Comparison of ENCODE assay signal across 11 cellular contexts in the genomic region with DNA sequence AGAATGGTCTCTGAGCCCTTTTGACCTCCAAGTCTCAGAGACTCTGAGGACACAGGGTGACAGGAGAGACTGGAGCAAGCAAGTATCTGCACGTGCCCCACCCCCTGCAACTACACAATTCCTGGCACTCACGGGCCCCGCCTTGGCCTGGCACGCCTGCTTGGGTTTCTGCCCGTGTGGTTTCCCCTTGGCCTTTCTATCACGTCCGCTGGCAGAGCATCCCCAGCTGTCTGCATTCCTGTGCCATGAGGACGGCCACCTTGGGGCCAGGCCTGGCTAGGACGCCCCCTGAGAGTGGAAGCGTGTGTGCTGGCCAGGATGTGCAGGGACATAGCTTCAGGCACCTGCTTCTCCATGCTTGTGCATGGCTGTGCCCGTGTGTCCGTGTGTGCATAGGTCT. TPM values are rescaled to one million over a fixed set of nuclear protein-coding genes. Genes with fewer than 3 reads are reported as not detected.
DNase-seq lines count a peak whose midpoint lies in the region; ATAC-seq and TF ChIP-seq lines count a peak whose summit lies in the region.
"Had no signal": no experiment of that assay in that cellular context is flagged by ENCODE, and none has a peak within 500 bp of the region (broad histone marks: within the 10 kb centered on the region; RNA-seq: fewer than 3 reads in every experiment).

No MANE protein-coding gene starts in this region.

- TF ChIP-seq POLR2A in gastrocnemius medialis (IDR thresholded peaks at IDR 0.05): peak in 1 of 2 donors; percentile 37

- H3K27me3 Mint-ChIP-seq in stimulated activated naive B cell treated with anti-CD40 and anti-IgM and Interleukin-4, amounts not matched to agents 10 μg/mL and 1 μg/mL and 100 μg/mL, for 72 hours: peaks cover 22 to 27% of the 10 kb centered on the region in 2 donors

- peak; percentile 38 for DNase-seq in GM04503 (ENCODE audit: low read depth)
- DNase-seq in SJSA1 (ENCODE audit: low read depth in 1 of 2, low spot score in 2 of 2): peak; percentile 70 to 79
- DNase-seq in Right ventricle myocardium superior: peak; percentile 88
- DNase-seq in gastrocnemius medialis: peak; percentile 78 to 93
- DNase-seq in medulla oblongata (ENCODE audit: extremely low spot score): no peak
- no peak for DNase-seq in stimulated activated naive B cell treated with anti-CD40 and anti-IgM and Interleukin-4, amounts not matched to agents 10 μg/mL and 1 μg/mL and 100 μg/mL, for 72 hours
- no peak for DNase-seq in stimulated activated naive CD8-positive, alpha-beta T cell treated with anti-CD3 and anti-CD28 coated beads, Interleukin-15, Interleukin-2, amounts not matched to agents 100 U/mL and 50 U/mL, for 24 hours
- DNase-seq: activated CD4-positive, CD25-positive, alpha-beta regulatory T cell; NCI-H524 treated with DMSO at 0.1 percent for 48 hours; stimulated activated CD4-positive, alpha-beta T cell treated with anti-CD3 and anti-CD28 coated beads, Interleukin-12 subunit alpha, Interleukin-12 subunit beta, amount 100 ng/mL, for 4 hours had no signal

- H3K4me3 ChIP-seq in SJSA1: no peak overlapping the region
- H3K4me3 ChIP-seq in gastrocnemius medialis: no peak overlapping the region

- H3K36me3 ChIP-seq in SJSA1 (peaks cover 76% of the 10 kb centered on the region), gastrocnemius medialis (no peaks in the 10 kb centered on the region)

- no peaks in the 10 kb centered on the region for H3K9me3 Mint-ChIP-seq in stimulated activated naive B cell treated with anti-CD40 and anti-IgM and Interleukin-4, amounts not matched to agents 10 μg/mL and 1 μg/mL and 100 μg/mL, for 72 hours

- no peaks in the 10 kb centered on the region for H3K36me3 Mint-ChIP-seq in stimulated activated naive B cell treated with anti-CD40 and anti-IgM and Interleukin-4, amounts not matched to agents 10 μg/mL and 1 μg/mL and 100 μg/mL, for 72 hours

- H3K4me1 Mint-ChIP-seq in stimulated activated naive B cell treated with anti-CD40 and anti-IgM and Interleukin-4, amounts not matched to agents 10 μg/mL and 1 μg/mL and 100 μg/mL, for 72 hours: peaks cover 3 to 8% of the 10 kb centered on the region in 2 donors

- H3K27me3 ChIP-seq in SJSA1 (replicated peaks): no peaks in the 10 kb centered on the region
- H3K27me3 ChIP-seq in gastrocnemius medialis: no peaks in the 10 kb centered on the region

- H3K4me3 Mint-ChIP-seq in stimulated activated naive B cell treated with anti-CD40 and anti-IgM and Interleukin-4, amounts not matched to agents 10 μg/mL and 1 μg/mL and 100 μg/mL, for 72 hours: no peak overlapping the region

- intact Hi-C loops in Right ventricle myocardium superior (cut with DNase I) (no loop called here), gastrocnemius medialis (cut with DNase I; ENCODE audit: low total_unique reads) (loop anchor here (5.0 kb wide), 2 partner anchors 82 to 163 kb away; no protein-coding TSS in a partner anchor)

- H3K4me1 ChIP-seq in SJSA1 (replicated peaks) (peaks cover 87% of the 10 kb centered on the region), gastrocnemius medialis (peaks cover 61% of the 10 kb centered on the region in 2 donors)

- in situ Hi-C loops in gastrocnemius medialis (cut with MboI; ENCODE audit: low sequenced_read_pairs in 4 of 4): no loop called here

- TF ChIP-seq CTCF in gastrocnemius medialis (IDR thresholded peaks at IDR 0.05 in 4 of 5, conservative IDR thresholded peaks at IDR 0.05 in 1 of 5): no peak

- H3K27ac Mint-ChIP-seq in stimulated activated naive B cell treated with anti-CD40 and anti-IgM and Interleukin-4, amounts not matched to agents 10 μg/mL and 1 μg/mL and 100 μg/mL, for 72 hours: no peak overlapping the region

- H3K27ac ChIP-seq in SJSA1 (peak overlapping the region; percentile 28), gastrocnemius medialis (peak overlapping the region; percentile 88 to 93 (median 90))

- ATAC-seq in Right ventricle myocardium superior (ENCODE audit: poor library complexity) (peak; percentile 51), gastrocnemius medialis (peak; percentile 6 to 24), GM18867 (IDR thresholded peaks at IDR 0.05; ENCODE audit: unreplicated experiment) (no peak)
- no peak for ATAC-seq in stimulated activated naive B cell treated with anti-CD40 and anti-IgM and Interleukin-4, amounts not matched to agents 10 μg/mL and 1 μg/mL and 100 μg/mL, for 72 hours (replicated peaks)
- ATAC-seq in stimulated activated naive CD8-positive, alpha-beta T cell treated with anti-CD3 and anti-CD28 coated beads, Interleukin-15, Interleukin-2, amounts not matched to agents 100 U/mL and 50 U/mL, for 24 hours: no peak

- H3K9me3 ChIP-seq in SJSA1 (replicated peaks) (0 out of 2 replicates have a peak, but pooled peaks cover 2% of the 10 kb centered on the region), gastrocnemius medialis (no peaks in the 10 kb centered on the region)

RNA-seq across cellular contexts. Expression of a gene that starts 14.3 kb away (rescaled TPM):
- 3.0 and 6.7 TPM in 2 replicates for total RNA-seq in SJSA1 (2014; rRNA removed; shearing (Covaris generic))
- total RNA-seq in Right ventricle myocardium superior (0.27 TPM), gastrocnemius medialis (not detected)

Comparison
In these comparisons a context has a peak if more than half of its experiments do, and no peak if none do; other contexts are left out.
1. DNase-seq: peak in GM04503 (single experiment), SJSA1 (2 of 2), Right ventricle myocardium superior (single experiment) and gastrocnemius medialis (2 of 2); none in medulla oblongata (single experiment), stimulated activated naive B cell treated with anti-CD40 and anti-IgM and Interleukin-4, amounts not matched to agents 10 μg/mL and 1 μg/mL and 100 μg/mL, for 72 hours (single experiment) and stimulated activated naive CD8-positive, alpha-beta T cell treated with anti-CD3 and anti-CD28 coated beads, Interleukin-15, Interleukin-2, amounts not matched to agents 100 U/mL and 50 U/mL, for 24 hours (single experiment).
2. ATAC-seq: peak in Right ventricle myocardium superior (single experiment) and gastrocnemius medialis (2 of 2); none in stimulated activated naive B cell treated with anti-CD40 and anti-IgM and Interleukin-4, amounts not matched to agents 10 μg/mL and 1 μg/mL and 100 μg/mL, for 72 hours (0 of 2), GM18867 (single experiment) and stimulated activated naive CD8-positive, alpha-beta T cell treated with anti-CD3 and anti-CD28 coated beads, Interleukin-15, Interleukin-2, amounts not matched to agents 100 U/mL and 50 U/mL, for 24 hours (single experiment).